In the genomic region with DNA sequence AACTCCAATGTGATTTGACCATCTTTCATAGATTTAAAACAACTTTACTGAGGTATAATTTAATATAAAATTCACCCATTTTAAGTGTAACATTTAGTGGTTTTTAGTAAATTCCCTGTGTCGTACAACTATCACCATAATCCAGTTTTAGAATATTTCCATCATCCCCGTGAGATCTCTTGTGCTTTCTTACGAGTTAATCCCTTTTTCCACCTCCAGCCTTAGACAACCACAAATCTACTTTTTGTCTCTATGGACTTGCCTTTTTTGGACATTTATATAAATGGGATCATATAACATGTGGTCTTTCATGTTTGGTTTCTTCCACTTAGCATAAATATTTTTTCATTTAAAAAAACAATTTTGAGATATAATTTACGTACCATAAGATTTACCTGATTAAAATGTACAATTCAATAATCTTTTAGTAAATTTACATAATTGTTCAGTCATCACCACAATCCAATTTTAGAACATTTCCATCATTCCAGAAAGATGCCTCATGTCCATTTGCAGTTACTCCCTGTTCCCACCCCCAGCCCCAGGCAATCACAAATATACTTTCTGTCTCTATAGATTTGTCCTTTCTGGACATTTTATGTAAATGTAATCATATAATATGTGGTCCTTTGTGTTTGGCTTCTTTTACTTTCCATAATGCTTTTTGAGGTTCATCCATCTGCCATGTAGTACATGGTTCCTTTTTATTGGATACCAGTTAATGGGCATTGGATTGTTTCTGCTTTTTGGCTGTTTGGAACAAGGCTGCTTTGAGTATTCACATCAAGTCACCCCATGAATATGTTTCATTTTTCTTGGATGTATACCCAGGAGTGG, we compare ENCODE assay signal across 12 cellular contexts. TPM values are rescaled to one million over a fixed set of nuclear protein-coding genes. Genes with fewer than 3 reads are reported as not detected.
DNase-seq lines count a peak whose midpoint lies in the region; ATAC-seq, FAIRE-seq and TF ChIP-seq lines count a peak whose summit lies in the region.
"Had no signal": no experiment of that assay in that cellular context is flagged by ENCODE, and none has a peak within 500 bp of the region (broad histone marks: within the 10 kb centered on the region; RNA-seq: fewer than 3 reads in every experiment).

No MANE protein-coding gene starts in this region.

- in situ Hi-C loops in GM23248 (cut with MboI) = no loop called here

- H3K4me1 Mint-ChIP-seq in activated B cell treated with CpG ODN at 0.5 μM for 24 hours = peaks cover 72% of the 10 kb centered on the region

- H3F3A ChIP-seq in GM23248 (ENCODE audit: insufficient read depth) = peaks cover 62% of the 10 kb centered on the region

- no peak for TF ChIP-seq RAD21 in A549 (conservative IDR thresholded peaks at IDR 0.05 in 1 of 2, IDR thresholded peaks at IDR 0.05 in 1 of 2)

- peak overlapping the region; percentile 42 for H3K27ac Mint-ChIP-seq in activated B cell treated with CpG ODN at 0.5 μM for 24 hours

- no peak for TF ChIP-seq CTCF in A549 (IDR thresholded peaks at IDR 0.05)
- no peak for TF ChIP-seq CTCF in activated B cell treated with CpG ODN at 0.5 μM for 24 hours (IDR thresholded peaks at IDR 0.05)
- TF ChIP-seq CTCF in foreskin keratinocyte (conservative IDR thresholded peaks at IDR 0.05) = no peak
- TF ChIP-seq CTCF in BE2C (IDR thresholded peaks at IDR 0.05; ENCODE audit: low read depth, low read length) = no peak

- 97% methylated on average over 4 of the region's 4 CpGs for WGBS in A549 (ENCODE audit: missing lambda C conversion rate)
- 33 to 41% methylated on average over 4 of the region's 4 CpGs for WGBS in GM23248 (ENCODE audit: low coverage in 1 of 2, low lambda C conversion rate in 2 of 2, missing lambda C conversion rate in 2 of 2), 2 experiments

- peaks cover 16% of the 10 kb centered on the region for H3K36me3 Mint-ChIP-seq in activated B cell treated with CpG ODN at 0.5 μM for 24 hours (ENCODE audit: low read depth)

- intact Hi-C loops in activated B cell treated with CpG ODN at 0.5 μM for 24 hours (cut with micrococcal nuclease) = loop anchor here (10.0 kb wide), 1 partner anchor 1216 kb away; the partner anchor contains the start of gene SLC25A38

- CTCF ChIA-PET in A549 (lab: Yijun Ruan, JAX) (no interaction called here), activated B cell treated with CpG ODN at 0.5 μM for 24 hours (lab: Charles Lee) (no interaction called here)

- peaks cover 77% of the 10 kb centered on the region for H3K79me2 ChIP-seq in GM23248 (ENCODE audit: insufficient read depth)

- ATAC-seq in A549 (no peak), activated B cell treated with CpG ODN at 0.5 μM for 24 hours (ENCODE audit: low read depth) (no peak), foreskin keratinocyte (peak; percentile 2), HG02642 (IDR thresholded peaks at IDR 0.05; ENCODE audit: poor library complexity, unreplicated experiment) (no peak)

- DNase-seq in A549 (ENCODE audit: low read depth in 1 of 2, low spot score in 1 of 2) (no peak), GM23248 (peak; percentile 79), activated B cell treated with CpG ODN at 0.5 μM for 24 hours (no peak), foreskin keratinocyte (peak; percentile 72 to 89), T-helper 9 cell (no peak), NCI-H1092 treated with DMSO at 0.1 percent for 48 hours (lab: John Stamatoyannopoulos, UW) (no peak), BE2C (no peak)
- DNase-seq: activated CD4-positive, CD25-positive, alpha-beta regulatory T cell; NCI-H526 treated with DMSO at 0.1 percent for 48 hours had no signal

- H3K4me2 ChIP-seq in A549 (peak overlapping the region; percentile 9; the same call in 1 of the 3 replicates), GM23248 (ENCODE audit: unreplicated experiment) (peak overlapping the region; percentile 69)

- peak overlapping the region; percentile 79 for H3K9ac ChIP-seq in GM23248

- no peak overlapping the region for H3K4me3 ChIP-seq in A549
- H3K4me3 ChIP-seq in GM23248 = peak overlapping the region; percentile 70
- H3K4me3 ChIP-seq in BE2C (ENCODE audit: low read depth, low read length) = no peak overlapping the region
- H3K4me3 ChIP-seq: hepatocyte had no signal

- peak overlapping the region; percentile 30; the same call in 1 of the 2 replicates for H2AFZ ChIP-seq in GM23248
- H2AFZ ChIP-seq: hepatocyte had no signal

- no peak for FAIRE-seq in A549 (lab: Jason Lieb, UNC)
- FAIRE-seq: D721Med had no signal

- no peaks in the 10 kb centered on the region for H3K27me3 Mint-ChIP-seq in activated B cell treated with CpG ODN at 0.5 μM for 24 hours

- no peaks in the 10 kb centered on the region for H3K9me2 ChIP-seq in GM23248 (ENCODE audit: insufficient read depth)

- H4K20me1 ChIP-seq in GM23248 (ENCODE audit: insufficient read depth) = peaks cover 11% of the 10 kb centered on the region

- TF ChIP-seq EP300 in A549 (IDR thresholded peaks at IDR 0.05) = no peak

- no peaks in the 10 kb centered on the region for H3K36me3 ChIP-seq in GM23248 (ENCODE audit: low read depth)
- H3K36me3 ChIP-seq in BE2C = no peaks in the 10 kb centered on the region

- no peak for TF ChIP-seq POLR2A in A549 (IDR thresholded peaks at IDR 0.05; ENCODE audit: low read length)

- POLR2A ChIA-PET in A549 (lab: Yijun Ruan, JAX) = interaction anchor here (1.2 kb wide), 1 partner anchor 31 kb away, joined by 3 read pairs; the partner anchor contains the start of gene ACAA1
- POLR2A ChIA-PET in activated B cell treated with CpG ODN at 0.5 μM for 24 hours (lab: Charles Lee) = interaction anchor here (6.1 kb wide), 1 partner anchor 28 kb away, joined by 217 read pairs; the partner anchor contains the start of genes ACAA1 and MYD88

- H3K27me3 ChIP-seq in GM23248 (replicated peaks; ENCODE audit: insufficient read depth) (no peaks in the 10 kb centered on the region), foreskin keratinocyte (no peaks in the 10 kb centered on the region), BE2C (no peaks in the 10 kb centered on the region)
- H3K27me3 ChIP-seq: hepatocyte had no signal

- no peaks in the 10 kb centered on the region for H3K9me3 Mint-ChIP-seq in activated B cell treated with CpG ODN at 0.5 μM for 24 hours

- H3K9me3 ChIP-seq in A549 (no peaks in the 10 kb centered on the region), GM23248 (ENCODE audit: low read depth) (no peaks in the 10 kb centered on the region), BE2C (no peaks in the 10 kb centered on the region)

- H3K27ac ChIP-seq in A549 = no peak overlapping the region
- peak overlapping the region; percentile 98 for H3K27ac ChIP-seq in GM23248
- peak overlapping the region; percentile 97 for H3K27ac ChIP-seq in foreskin keratinocyte
- H3K27ac ChIP-seq: hepatocyte had no signal

- no peak overlapping the region for H3K4me3 Mint-ChIP-seq in activated B cell treated with CpG ODN at 0.5 μM for 24 hours

- H3K4me1 ChIP-seq in A549 = peaks cover 39% of the 10 kb centered on the region
- H3K4me1 ChIP-seq in GM23248 (ENCODE audit: insufficient read depth) = peaks cover 43% of the 10 kb centered on the region
- peaks cover 25% of the 10 kb centered on the region for H3K4me1 ChIP-seq in foreskin keratinocyte
- no peaks in the 10 kb centered on the region for H3K4me1 ChIP-seq in BE2C

TF ChIP-seq in A549, 52 proteins besides CTCF, POLR2A, EP300 and RAD21 (continues in another document):
- TF ChIP-seq, protein P1, sequence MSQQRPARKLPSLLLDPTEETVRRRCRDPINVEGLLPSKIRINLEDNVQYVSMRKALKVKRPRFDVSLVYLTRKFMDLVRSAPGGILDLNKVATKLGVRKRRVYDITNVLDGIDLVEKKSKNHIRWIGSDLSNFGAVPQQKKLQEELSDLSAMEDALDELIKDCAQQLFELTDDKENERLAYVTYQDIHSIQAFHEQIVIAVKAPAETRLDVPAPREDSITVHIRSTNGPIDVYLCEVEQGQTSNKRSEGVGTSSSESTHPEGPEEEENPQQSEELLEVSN (IDR thresholded peaks at IDR 0.05; ENCODE audit: borderline replicate concordance, low read depth) = no peak
- TF ChIP-seq RARB (CRISPR knock-in tag; IDR thresholded peaks at IDR 0.05) = no peak

RNA-seq across cellular contexts. Expression of gene OXSR1, which starts 3.0 kb away (rescaled TPM):
- polyA plus RNA-seq in A549 (2011; rRNA removed) (40.1 and 44.0 TPM in 2 replicates), A549 (2017; fragmentation: RNase III; extraction: RNeasy Plus Mini Kit Qiagen cat#74134 plus additional on column Dnase treatment) (28.0 to 30.2 TPM (median 28.8 TPM) in 3 replicates), GM23248 (2016; fragmentation: Nextera tagmentation; extraction: Ambion mirVana) (15.0 and 17.1 TPM in 2 replicates), foreskin keratinocyte (21.8 and 24.8 TPM in 2 replicates)
- 12.9 and 16.7 TPM in 2 replicates for polyA plus RNA-seq in A549 (2012; cell fraction: cytosol; rRNA removed)
- 9.8 and 13.5 TPM in 2 replicates for polyA plus RNA-seq in A549 (2012; cell fraction: nucleus; rRNA removed)
- 27.1 and 27.9 TPM in 2 replicates for polyA minus RNA-seq in A549 (2011; rRNA and poly(A)+ RNA removed)
- 29.5 and 40.0 TPM in 2 replicates for total RNA-seq in GM23248 (2014; rRNA removed; shearing (Covaris generic))
- total RNA-seq in activated B cell treated with CpG ODN at 0.5 μM for 24 hours (34.8 and 40.2 TPM in 2 replicates), foreskin keratinocyte (64.4 and 64.7 TPM in 2 replicates)
- polyA plus RNA-seq in BE2C (2012; ENCODE audit: insufficient read depth, insufficient read length, low read depth) = 11.0 TPM

RNA-seq across cellular contexts. Expression of gene MYD88, which starts 29.9 kb away (rescaled TPM):
- polyA plus RNA-seq in A549 (2011; rRNA removed) (16.8 and 34.1 TPM in 2 replicates), A549 (2017; fragmentation: RNase III; extraction: RNeasy Plus Mini Kit Qiagen cat#74134 plus additional on column Dnase treatment) (20.8 to 24.7 TPM (median 22.3 TPM) in 3 replicates), GM23248 (2016; fragmentation: Nextera tagmentation; extraction: Ambion mirVana) (32.1 and 33.3 TPM in 2 replicates), foreskin keratinocyte (39.4 and 39.5 TPM in 2 replicates)
- polyA plus RNA-seq in A549 (2012; cell fraction: cytosol; rRNA removed) = 17.7 and 20.8 TPM in 2 replicates
- 18.3 and 27.6 TPM in 2 replicates for polyA plus RNA-seq in A549 (2012; cell fraction: nucleus; rRNA removed)
- 31.4 and 49.5 TPM in 2 replicates for polyA minus RNA-seq in A549 (2011; rRNA and poly(A)+ RNA removed)
- 6.7 and 8.6 TPM in 2 replicates for total RNA-seq in GM23248 (2014; rRNA removed; shearing (Covaris generic))
- total RNA-seq in activated B cell treated with CpG ODN at 0.5 μM for 24 hours (60.1 and 62.7 TPM in 2 replicates), foreskin keratinocyte (20.1 and 22.7 TPM in 2 replicates)
- 9.3 TPM for polyA plus RNA-seq in BE2C (2012; ENCODE audit: insufficient read depth, insufficient read length, low read depth)

RNA-seq across cellular contexts. Expression of gene ACAA1, which starts 31.4 kb away (rescaled TPM):
- polyA plus RNA-seq in A549 (2011; rRNA removed) = 34.8 and 36.8 TPM in 2 replicates
- 62.4 and 68.2 TPM in 2 replicates for polyA plus RNA-seq in A549 (2012; cell fraction: cytosol; rRNA removed)
- polyA plus RNA-seq in A549 (2012; cell fraction: nucleus; rRNA removed) = 96.5 and 116 TPM in 2 replicates
- polyA plus RNA-seq in A549 (2017; fragmentation: RNase III; extraction: RNeasy Plus Mini Kit Qiagen cat#74134 plus additional on column Dnase treatment) = 52.3 to 54.9 TPM (median 53.2 TPM) in 3 replicates
- polyA minus RNA-seq in A549 (2011; rRNA and poly(A)+ RNA removed) = 43.0 and 44.9 TPM in 2 replicates
- total RNA-seq in GM23248 (2014; rRNA removed; shearing (Covaris generic)) = 18.7 and 32.9 TPM in 2 replicates
- polyA plus RNA-seq in GM23248 (2016; fragmentation: Nextera tagmentation; extraction: Ambion mirVana) = 49.3 and 50.5 TPM in 2 replicates
- total RNA-seq in activated B cell treated with CpG ODN at 0.5 μM for 24 hours = 78.1 and 79.6 TPM in 2 replicates
- total RNA-seq in foreskin keratinocyte = 45.3 and 52.9 TPM in 2 replicates
- 70.7 and 75.5 TPM in 2 replicates for polyA plus RNA-seq in foreskin keratinocyte
- 40.7 TPM for polyA plus RNA-seq in BE2C (2012; ENCODE audit: insufficient read depth, insufficient read length, low read depth)

Comparison
In these comparisons a context has a peak if more than half of its experiments do, and no peak if none do; other contexts are left out.
1. DNase-seq: peak in GM23248 (single experiment) and foreskin keratinocyte (2 of 2); none in A549 (0 of 2), activated B cell treated with CpG ODN at 0.5 μM for 24 hours (single experiment), T-helper 9 cell (single experiment), NCI-H1092 treated with DMSO at 0.1 percent for 48 hours (single experiment) and BE2C (single experiment).
2. H3K27ac ChIP-seq: peak in GM23248 (single experiment) and foreskin keratinocyte (single experiment); none in A549 (0 of 2).